In the genomic region with DNA sequence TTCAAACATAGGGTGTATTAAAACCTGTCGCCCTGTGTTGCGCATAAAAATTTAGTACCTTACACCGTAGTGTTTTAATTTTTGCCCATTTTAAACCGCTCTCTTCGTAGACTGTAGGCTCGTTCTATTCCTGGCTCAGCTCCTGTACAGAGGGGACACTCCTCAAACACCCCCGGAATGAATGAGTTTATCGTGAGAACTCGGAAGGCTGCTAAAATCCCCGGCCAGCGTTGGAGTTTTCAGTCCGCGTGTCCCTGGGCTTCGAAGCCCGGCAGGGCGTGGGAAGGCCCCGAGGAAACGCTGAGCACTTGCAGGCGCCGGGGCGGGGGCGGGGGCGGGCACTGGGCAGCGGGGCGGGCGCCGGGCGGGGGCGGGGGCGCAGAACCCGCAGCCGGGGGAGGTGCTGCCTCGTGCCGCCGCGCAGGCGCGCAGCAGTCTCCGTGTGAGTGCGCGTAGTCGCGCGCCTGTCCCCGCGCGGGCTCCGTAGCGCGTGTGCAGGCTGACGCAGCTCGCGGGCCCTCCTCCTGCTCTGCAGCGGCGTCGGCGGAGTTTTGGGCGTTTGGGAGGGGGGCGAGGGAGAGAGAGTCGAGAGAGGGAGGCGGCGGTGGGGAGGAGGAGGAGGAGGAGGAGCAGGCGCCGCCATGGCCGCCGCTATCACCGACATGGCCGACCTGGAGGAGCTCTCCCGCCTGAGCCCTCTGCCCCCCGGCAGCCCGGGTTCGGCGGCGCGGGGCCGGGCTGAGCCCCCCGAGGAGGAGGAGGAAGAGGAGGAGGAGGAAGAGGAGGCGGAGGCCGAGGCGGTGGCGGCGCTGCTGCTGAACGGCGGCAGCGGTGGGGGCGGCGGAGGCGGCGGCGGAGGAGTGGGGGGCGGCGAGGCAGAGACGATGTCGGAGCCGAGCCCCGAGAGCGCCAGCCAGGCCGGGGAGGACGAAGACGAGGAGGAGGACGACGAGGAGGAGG, we compare ENCODE assay signal across 1 cellular context.
A peak's percentile ranks its signal among the peaks of the same experiment; 100 is the strongest.
TF ChIP-seq lines count a peak whose summit lies in the region.

A gene with protein sequence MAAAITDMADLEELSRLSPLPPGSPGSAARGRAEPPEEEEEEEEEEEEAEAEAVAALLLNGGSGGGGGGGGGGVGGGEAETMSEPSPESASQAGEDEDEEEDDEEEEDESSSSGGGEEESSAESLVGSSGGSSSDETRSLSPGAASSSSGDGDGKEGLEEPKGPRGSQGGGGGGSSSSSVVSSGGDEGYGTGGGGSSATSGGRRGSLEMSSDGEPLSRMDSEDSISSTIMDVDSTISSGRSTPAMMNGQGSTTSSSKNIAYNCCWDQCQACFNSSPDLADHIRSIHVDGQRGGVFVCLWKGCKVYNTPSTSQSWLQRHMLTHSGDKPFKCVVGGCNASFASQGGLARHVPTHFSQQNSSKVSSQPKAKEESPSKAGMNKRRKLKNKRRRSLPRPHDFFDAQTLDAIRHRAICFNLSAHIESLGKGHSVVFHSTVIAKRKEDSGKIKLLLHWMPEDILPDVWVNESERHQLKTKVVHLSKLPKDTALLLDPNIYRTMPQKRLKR (plus strand): TSS at position 434 of the 960 bp plus-strand sequence. CDS start 208 bp downstream, at position 642.

TF ChIP-seq in Ishikawa, 13 proteins besides CTCF, POLR2A, EP300 and RAD21 (continued from another document):
- TF ChIP-seq, protein P1, sequence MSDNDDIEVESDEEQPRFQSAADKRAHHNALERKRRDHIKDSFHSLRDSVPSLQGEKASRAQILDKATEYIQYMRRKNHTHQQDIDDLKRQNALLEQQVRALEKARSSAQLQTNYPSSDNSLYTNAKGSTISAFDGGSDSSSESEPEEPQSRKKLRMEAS (IDR thresholded peaks at IDR 0.05): peak; percentile 100
- TF ChIP-seq EGR1 (IDR thresholded peaks at IDR 0.05) (no peak; the same call in 1 of the 2 replicates), TEAD4 (IDR thresholded peaks at IDR 0.05) (peak; percentile 27), TCF12 (IDR thresholded peaks at IDR 0.05; ENCODE audit: low read depth) (peak; percentile 62)
TF ChIP-seq in Ishikawa: peak in this region for 7.
